ENCODE assay signal across 16 cellular contexts in genomic region chr4:121358473-121358872, GRCh38. TPM values are rescaled to one million over a fixed set of nuclear protein-coding genes. Genes with fewer than 3 reads are reported as not detected.
A peak's percentile ranks its signal among the peaks of the same experiment; 100 is the strongest.
DNase-seq lines count a peak whose midpoint lies in the region; ATAC-seq, FAIRE-seq and TF ChIP-seq lines count a peak whose summit lies in the region.
"Had no signal": no experiment of that assay in that cellular context is flagged by ENCODE, and none has a peak within 500 bp of the region (broad histone marks: within the 10 kb centered on the region; RNA-seq: fewer than 3 reads in every experiment).

No MANE protein-coding gene starts in this region.

- no peak overlapping the region for H3K9ac ChIP-seq in astrocyte (ENCODE audit: low read length)

- H3K4me1 ChIP-seq in astrocyte (ENCODE audit: insufficient read depth, low read length) (no peaks in the 10 kb centered on the region), hepatocyte (ENCODE audit: insufficient read depth) (no peaks in the 10 kb centered on the region)
- H3K4me1 ChIP-seq: BE2C, uterus had no signal

- H3K27me3 Mint-ChIP-seq in astrocyte (ENCODE audit: low read depth, unreplicated experiment), result no peaks in the 10 kb centered on the region

- H3K4me2 ChIP-seq in astrocyte (ENCODE audit: low read length), result no peak overlapping the region
- no peak overlapping the region for H3K4me2 ChIP-seq in hepatocyte

- H3K4me3 ChIP-seq in AG09309 (ENCODE audit: control insufficient read depth, low read depth, low read length) (no peak overlapping the region), astrocyte (ENCODE audit: insufficient read depth, low read depth, low read length) (no peak overlapping the region), hepatocyte (no peak overlapping the region)
- H3K4me3 ChIP-seq: uterus had no signal

- H3K27ac ChIP-seq in astrocyte (ENCODE audit: low read depth, low read length) (no peak overlapping the region), hepatocyte (peak overlapping the region; percentile 30)
- H3K27ac ChIP-seq: uterus, WERI-Rb-1 had no signal

- H3K36me3 Mint-ChIP-seq in astrocyte (ENCODE audit: low read depth, unreplicated experiment), result no peaks in the 10 kb centered on the region

- FAIRE-seq in astrocyte (lab: Jason Lieb, UNC) (no peak), RCC 7860 (lab: Jason Lieb, UNC) (no peak)

- no peak overlapping the region for H2AFZ ChIP-seq in astrocyte (ENCODE audit: low read depth, low read length)
- no peak overlapping the region for H2AFZ ChIP-seq in hepatocyte

- H4K20me1 ChIP-seq in astrocyte (ENCODE audit: insufficient read depth, low read length) (no peaks in the 10 kb centered on the region), hepatocyte (ENCODE audit: insufficient read depth, poor library complexity, severe bottlenecking) (no peaks in the 10 kb centered on the region)

- DNase-seq in AG09309 (ENCODE audit: low read depth) (peak; percentile 38), HT1080 (ENCODE audit: low read depth) (peak; percentile 63), astrocyte (ENCODE audit: low read depth) (peak; percentile 35), hepatocyte (ENCODE audit: low spot score) (peak; percentile 21), RCC 7860 (ENCODE audit: low spot score) (no peak), RPMI8226 (no peak), sciatic nerve (ENCODE audit: low spot score) (no peak), NCI-H526 treated with DMSO at 0.1 percent for 48 hours (lab: John Stamatoyannopoulos, UW) (no peak)
- DNase-seq: aorta, BE2C, NCI-H1105, SHP77, uterus had no signal

- H3K4me3 Mint-ChIP-seq in astrocyte (ENCODE audit: unreplicated experiment), result no peak overlapping the region

- ATAC-seq in sciatic nerve, result no peak

- no peaks in the 10 kb centered on the region for H3K9me2 ChIP-seq in hepatocyte (replicated peaks; ENCODE audit: insufficient read depth)

- H3K27me3 ChIP-seq in astrocyte (ENCODE audit: insufficient read depth, low read length), result no peaks in the 10 kb centered on the region
- no peaks in the 10 kb centered on the region for H3K27me3 ChIP-seq in hepatocyte
- H3K27me3 ChIP-seq: BE2C, uterus had no signal

- H3K27ac Mint-ChIP-seq in astrocyte (ENCODE audit: unreplicated experiment), result no peak overlapping the region

- peaks cover 11% of the 10 kb centered on the region for H3K4me1 Mint-ChIP-seq in astrocyte (ENCODE audit: low read depth, unreplicated experiment)

- H3K36me3 ChIP-seq in astrocyte (ENCODE audit: insufficient read depth, low read length), result no peaks in the 10 kb centered on the region
- no peaks in the 10 kb centered on the region for H3K36me3 ChIP-seq in hepatocyte (replicated peaks; ENCODE audit: insufficient read depth, low read depth)
- H3K36me3 ChIP-seq: BE2C, uterus, WERI-Rb-1 had no signal

- no peaks in the 10 kb centered on the region for H3K9me3 ChIP-seq in astrocyte (ENCODE audit: insufficient read depth, low read depth, low read length)
- no peaks in the 10 kb centered on the region for H3K9me3 ChIP-seq in hepatocyte (ENCODE audit: low read depth)
- H3K9me3 ChIP-seq: BE2C, uterus had no signal

- TF ChIP-seq CTCF in AG09309 (IDR thresholded peaks at IDR 0.05; ENCODE audit: control insufficient read depth, insufficient read depth, low read depth, low read length, missing control alignments) (no peak), astrocyte (IDR thresholded peaks at IDR 0.05; ENCODE audit: insufficient read depth, low read depth, low read length) (no peak), hepatocyte (IDR thresholded peaks at IDR 0.05; ENCODE audit: poor library complexity) (no peak)

- intact Hi-C loops in sciatic nerve (cut with DNase I), result no loop called here

- H3K9me3 Mint-ChIP-seq in astrocyte (ENCODE audit: unreplicated experiment), result peaks cover 3% of the 10 kb centered on the region

- H3K79me2 ChIP-seq in astrocyte (ENCODE audit: insufficient read depth, low read length) (no peaks in the 10 kb centered on the region), hepatocyte (no peaks in the 10 kb centered on the region)

RNA-seq across cellular contexts. Expression of gene QRFPR, which starts 22.3 kb away (rescaled TPM):
- not detected in 2 replicates for total RNA-seq in HT1080 (2014; rRNA removed; shearing (Covaris generic))
- polyA plus RNA-seq in HT1080 (2015; cell fraction: cytosol; rRNA removed), result not detected in 2 replicates
- polyA plus RNA-seq in HT1080 (2015; cell fraction: nucleus; rRNA removed), result not detected in 2 replicates
- not detected in 2 replicates for total RNA-seq in astrocyte
- total RNA-seq in hepatocyte, result 0.17 and 0.68 TPM in 2 replicates
- not detected in 2 replicates for polyA plus RNA-seq in hepatocyte
- total RNA-seq in sciatic nerve, result not detected
- total RNA-seq: mesenteric fat pad, osteocyte had no signal
- polyA plus RNA-seq: aorta had no signal

Comparison
In these comparisons a context has a peak if more than half of its experiments do, and no peak if none do; other contexts are left out.
1. DNase-seq: peak in AG09309 (single experiment), HT1080 (single experiment), astrocyte (single experiment) and hepatocyte (single experiment); none in RCC 7860 (single experiment), RPMI8226 (single experiment), sciatic nerve (single experiment) and NCI-H526 treated with DMSO at 0.1 percent for 48 hours (single experiment).